In the genomic region with DNA sequence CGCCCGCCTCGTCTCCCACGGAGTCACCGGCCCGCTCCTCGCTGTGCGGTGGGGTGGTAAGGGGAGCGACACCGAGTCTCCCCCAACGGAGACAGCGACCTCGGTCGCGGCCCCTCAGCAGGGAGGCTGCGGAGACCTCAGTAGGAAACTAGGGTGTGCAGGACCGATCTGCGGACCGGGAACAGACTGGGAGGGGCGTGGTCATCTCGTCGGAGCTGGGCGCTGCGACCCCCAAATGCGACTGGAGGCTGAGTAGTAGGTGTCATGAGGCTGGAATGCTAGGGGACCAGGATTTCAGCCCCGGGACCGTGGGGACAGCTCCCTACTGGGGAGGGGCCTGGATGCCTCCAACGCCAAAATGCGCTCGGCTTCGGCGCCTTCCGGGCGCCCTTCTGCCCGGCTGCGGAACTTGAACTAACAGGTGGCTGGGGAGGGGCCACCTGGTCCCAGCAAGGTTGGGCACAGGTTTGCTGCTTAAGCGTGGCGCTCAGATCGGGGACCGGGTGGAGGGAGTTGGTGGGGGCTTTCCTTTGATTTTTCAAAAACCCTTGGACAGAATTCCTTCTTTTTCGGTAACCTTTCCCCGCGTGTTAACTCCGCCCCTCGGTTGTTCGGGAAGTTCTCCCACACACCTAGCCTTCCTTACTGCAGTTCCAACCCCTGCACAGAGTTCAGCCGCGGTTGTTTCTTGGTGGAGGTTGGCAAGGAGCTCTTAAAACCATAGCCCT, we compare ENCODE assay signal across 8 cellular contexts. TPM values are rescaled to one million over a fixed set of nuclear protein-coding genes. Genes with fewer than 3 reads are reported as not detected.
DNase-seq lines count a peak whose midpoint lies in the region; ATAC-seq lines count a peak whose summit lies in the region.

No MANE protein-coding gene starts in this region.

- H3K36me3 Mint-ChIP-seq in activated T-helper 1 cell treated with anti-CD3 and anti-CD28 coated beads, Interleukin-12 subunit alpha, Interleukin-12 subunit beta, Interleukin-2, Interleukin-4 antibody, amounts not matched to agents 30 ng/mL and 10 ng/mL and 1 ng/mL, durations not matched to agents 14 hours and 24 hours and 36 hours (ENCODE audit: low read depth), result no peaks in the 10 kb centered on the region
- no peaks in the 10 kb centered on the region for H3K36me3 Mint-ChIP-seq in immature natural killer cell
- no peaks in the 10 kb centered on the region for H3K36me3 Mint-ChIP-seq in stimulated activated naive CD8-positive, alpha-beta T cell treated with anti-CD3 and anti-CD28 coated beads, Interleukin-15, Interleukin-2, amounts not matched to agents 100 ng/mL and 50 ng/mL, for 24 hours (ENCODE audit: low read depth)

- peak overlapping the region; percentile 58 for H3K4me3 Mint-ChIP-seq in activated T-helper 1 cell treated with anti-CD3 and anti-CD28 coated beads, Interleukin-12 subunit alpha, Interleukin-12 subunit beta, Interleukin-2, Interleukin-4 antibody, amounts not matched to agents 30 ng/mL and 10 ng/mL and 1 ng/mL, durations not matched to agents 14 hours and 24 hours and 36 hours
- H3K4me3 Mint-ChIP-seq in immature natural killer cell, result peak overlapping the region; percentile 27 to 72 (median 41)
- H3K4me3 Mint-ChIP-seq in stimulated activated naive CD8-positive, alpha-beta T cell treated with anti-CD3 and anti-CD28 coated beads, Interleukin-15, Interleukin-2, amounts not matched to agents 100 ng/mL and 50 ng/mL, for 24 hours, result peak overlapping the region; percentile 56

- DNase-seq in NCI-H510A treated with DMSO at 0.1 percent for 48 hours (lab: John Stamatoyannopoulos, UW) (peak; percentile 27), NCI-H510A (lab: John Stamatoyannopoulos, UW) (no peak), immature natural killer cell (no peak), C1 segment of cervical spinal cord (lab: John Stamatoyannopoulos, UW) (no peak), SKM-1 treated with dmso at 0.1 percent for 144 hours (lab: John Stamatoyannopoulos, UW; ENCODE audit: unreplicated experiment) (no peak)
- DNase-seq in activated T-helper 1 cell treated with anti-CD3 and anti-CD28 coated beads, Interleukin-12 subunit alpha, Interleukin-12 subunit beta, Interleukin-2, Interleukin-4 antibody, amounts not matched to agents 30 ng/mL and 10 ng/mL and 1 ng/mL, durations not matched to agents 14 hours and 24 hours and 36 hours (ENCODE audit: low spot score), result no peak

- H3K27ac Mint-ChIP-seq in activated T-helper 1 cell treated with anti-CD3 and anti-CD28 coated beads, Interleukin-12 subunit alpha, Interleukin-12 subunit beta, Interleukin-2, Interleukin-4 antibody, amounts not matched to agents 30 ng/mL and 10 ng/mL and 1 ng/mL, durations not matched to agents 14 hours and 24 hours and 36 hours, result no peak overlapping the region
- H3K27ac Mint-ChIP-seq in immature natural killer cell, result no peak overlapping the region
- H3K27ac Mint-ChIP-seq in stimulated activated naive CD8-positive, alpha-beta T cell treated with anti-CD3 and anti-CD28 coated beads, Interleukin-15, Interleukin-2, amounts not matched to agents 100 ng/mL and 50 ng/mL, for 24 hours, result no peak overlapping the region

- intact Hi-C loops in activated T-helper 1 cell treated with anti-CD3 and anti-CD28 coated beads, Interleukin-12 subunit alpha, Interleukin-12 subunit beta, Interleukin-2, Interleukin-4 antibody, amounts not matched to agents 30 ng/mL and 10 ng/mL and 1 ng/mL, durations not matched to agents 14 hours and 24 hours and 36 hours (cut with micrococcal nuclease), result no loop called here

- H3K27me3 Mint-ChIP-seq in activated T-helper 1 cell treated with anti-CD3 and anti-CD28 coated beads, Interleukin-12 subunit alpha, Interleukin-12 subunit beta, Interleukin-2, Interleukin-4 antibody, amounts not matched to agents 30 ng/mL and 10 ng/mL and 1 ng/mL, durations not matched to agents 14 hours and 24 hours and 36 hours (ENCODE audit: insufficient read depth), result peaks cover 51% of the 10 kb centered on the region
- H3K27me3 Mint-ChIP-seq in immature natural killer cell (ENCODE audit: low read depth in 3 of 3), result peaks cover 4 to 36% (median 18%) of the 10 kb centered on the region in 3 donors
- peaks cover 59% of the 10 kb centered on the region for H3K27me3 Mint-ChIP-seq in stimulated activated naive CD8-positive, alpha-beta T cell treated with anti-CD3 and anti-CD28 coated beads, Interleukin-15, Interleukin-2, amounts not matched to agents 100 ng/mL and 50 ng/mL, for 24 hours

- no peak for ATAC-seq in HG03045 (IDR thresholded peaks at IDR 0.05; ENCODE audit: unreplicated experiment)

- H3K4me1 Mint-ChIP-seq in activated T-helper 1 cell treated with anti-CD3 and anti-CD28 coated beads, Interleukin-12 subunit alpha, Interleukin-12 subunit beta, Interleukin-2, Interleukin-4 antibody, amounts not matched to agents 30 ng/mL and 10 ng/mL and 1 ng/mL, durations not matched to agents 14 hours and 24 hours and 36 hours (ENCODE audit: low read depth), result no peaks in the 10 kb centered on the region
- H3K4me1 Mint-ChIP-seq in immature natural killer cell, result peaks cover 7 to 13% of the 10 kb centered on the region in 2 donors
- peaks cover 7% of the 10 kb centered on the region for H3K4me1 Mint-ChIP-seq in stimulated activated naive CD8-positive, alpha-beta T cell treated with anti-CD3 and anti-CD28 coated beads, Interleukin-15, Interleukin-2, amounts not matched to agents 100 ng/mL and 50 ng/mL, for 24 hours (ENCODE audit: low read depth)

- H3K9me3 Mint-ChIP-seq in activated T-helper 1 cell treated with anti-CD3 and anti-CD28 coated beads, Interleukin-12 subunit alpha, Interleukin-12 subunit beta, Interleukin-2, Interleukin-4 antibody, amounts not matched to agents 30 ng/mL and 10 ng/mL and 1 ng/mL, durations not matched to agents 14 hours and 24 hours and 36 hours, result no peaks in the 10 kb centered on the region
- peaks cover 0 to 2% (median 0%) of the 10 kb centered on the region in 6 donors for H3K9me3 Mint-ChIP-seq in immature natural killer cell
- H3K9me3 Mint-ChIP-seq in stimulated activated naive CD8-positive, alpha-beta T cell treated with anti-CD3 and anti-CD28 coated beads, Interleukin-15, Interleukin-2, amounts not matched to agents 100 ng/mL and 50 ng/mL, for 24 hours, result no peaks in the 10 kb centered on the region

RNA-seq across cellular contexts. Expression of a gene that starts 1.5 kb away (rescaled TPM):
- not detected in 2 replicates for total RNA-seq in activated T-helper 1 cell treated with anti-CD3 and anti-CD28 coated beads, Interleukin-12 subunit alpha, Interleukin-12 subunit beta, Interleukin-2, Interleukin-4 antibody, amounts not matched to agents 30 ng/mL and 10 ng/mL and 1 ng/mL, durations not matched to agents 14 hours and 24 hours and 36 hours
- not detected for polyA plus RNA-seq in immature natural killer cell
